ENCODE assay signal across 1 cellular context in the genomic region with DNA sequence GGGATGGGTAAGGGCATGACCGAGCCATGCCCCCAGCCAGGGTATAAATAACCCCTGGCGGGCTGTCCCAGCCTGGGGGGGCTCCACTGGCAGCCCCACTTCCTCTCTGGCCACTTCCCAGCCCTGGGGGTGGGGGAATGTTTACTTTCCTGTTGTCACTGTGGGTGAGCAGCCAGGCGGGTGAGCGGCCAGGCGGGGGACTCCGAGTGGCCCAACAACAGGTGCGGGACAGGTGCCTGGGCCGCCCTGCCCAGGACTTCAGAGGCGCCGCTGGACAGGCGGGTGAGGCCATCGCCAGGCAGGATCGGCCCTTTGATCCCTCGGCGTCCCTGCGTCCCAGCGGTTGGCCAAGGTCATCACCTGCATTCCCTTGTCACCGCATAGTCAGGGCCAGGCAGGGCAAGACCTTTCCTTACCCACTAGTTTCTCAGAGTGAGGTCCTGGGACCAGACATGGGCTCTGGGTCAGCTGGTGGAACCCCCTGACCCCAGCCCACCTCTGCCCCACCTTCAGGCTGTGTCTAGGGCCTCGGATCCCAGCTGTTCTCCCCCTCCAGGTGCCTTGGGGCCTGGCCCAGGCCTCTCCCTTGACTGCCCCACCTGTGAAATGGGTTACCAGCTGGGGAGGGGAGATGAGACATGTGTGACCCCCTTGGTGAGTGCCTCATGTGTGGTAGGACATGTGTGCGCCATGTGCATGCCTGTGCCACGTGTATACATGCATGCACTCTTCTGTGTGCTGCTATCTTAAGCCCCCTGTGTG.
TF ChIP-seq lines count a peak whose summit lies in the region.

No MANE protein-coding gene starts in this region.

TF ChIP-seq in HepG2, 621 proteins besides CTCF, POLR2A, EP300 and RAD21 (continued from another document and continues in another):
- TF ChIP-seq, protein P1, sequence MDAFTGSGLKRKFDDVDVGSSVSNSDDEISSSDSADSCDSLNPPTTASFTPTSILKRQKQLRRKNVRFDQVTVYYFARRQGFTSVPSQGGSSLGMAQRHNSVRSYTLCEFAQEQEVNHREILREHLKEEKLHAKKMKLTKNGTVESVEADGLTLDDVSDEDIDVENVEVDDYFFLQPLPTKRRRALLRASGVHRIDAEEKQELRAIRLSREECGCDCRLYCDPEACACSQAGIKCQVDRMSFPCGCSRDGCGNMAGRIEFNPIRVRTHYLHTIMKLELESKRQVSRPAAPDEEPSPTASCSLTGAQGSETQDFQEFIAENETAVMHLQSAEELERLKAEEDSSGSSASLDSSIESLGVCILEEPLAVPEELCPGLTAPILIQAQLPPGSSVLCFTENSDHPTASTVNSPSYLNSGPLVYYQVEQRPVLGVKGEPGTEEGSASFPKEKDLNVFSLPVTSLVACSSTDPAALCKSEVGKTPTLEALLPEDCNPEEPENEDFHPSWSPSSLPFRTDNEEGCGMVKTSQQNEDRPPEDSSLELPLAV (CRISPR knock-in tag; conservative IDR thresholded peaks at IDR 0.05; ENCODE audit: low read depth) = no peak
- TF ChIP-seq, protein P2, sequence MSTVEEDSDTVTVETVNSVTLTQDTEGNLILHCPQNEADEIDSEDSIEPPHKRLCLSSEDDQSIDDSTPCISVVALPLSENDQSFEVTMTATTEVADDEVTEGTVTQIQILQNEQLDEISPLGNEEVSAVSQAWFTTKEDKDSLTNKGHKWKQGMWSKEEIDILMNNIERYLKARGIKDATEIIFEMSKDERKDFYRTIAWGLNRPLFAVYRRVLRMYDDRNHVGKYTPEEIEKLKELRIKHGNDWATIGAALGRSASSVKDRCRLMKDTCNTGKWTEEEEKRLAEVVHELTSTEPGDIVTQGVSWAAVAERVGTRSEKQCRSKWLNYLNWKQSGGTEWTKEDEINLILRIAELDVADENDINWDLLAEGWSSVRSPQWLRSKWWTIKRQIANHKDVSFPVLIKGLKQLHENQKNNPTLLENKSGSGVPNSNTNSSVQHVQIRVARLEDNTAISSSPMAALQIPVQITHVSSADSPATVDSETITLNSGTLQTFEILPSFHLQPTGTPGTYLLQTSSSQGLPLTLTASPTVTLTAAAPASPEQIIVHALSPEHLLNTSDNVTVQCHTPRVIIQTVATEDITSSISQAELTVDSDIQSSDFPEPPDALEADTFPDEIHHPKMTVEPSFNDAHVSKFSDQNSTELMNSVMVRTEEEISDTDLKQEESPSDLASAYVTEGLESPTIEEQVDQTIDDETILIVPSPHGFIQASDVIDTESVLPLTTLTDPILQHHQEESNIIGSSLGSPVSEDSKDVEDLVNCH (CRISPR knock-in tag; IDR thresholded peaks at IDR 0.05) = no peak
- TF ChIP-seq ZFP36L1 (CRISPR knock-in tag; IDR thresholded peaks at IDR 0.05) (no peak), RARG (CRISPR knock-in tag; IDR thresholded peaks at IDR 0.05; ENCODE audit: low read depth) (no peak), NCOA2 (CRISPR knock-in tag; IDR thresholded peaks at IDR 0.05) (peak; percentile 98), EZH2 (conservative IDR thresholded peaks at IDR 0.05; ENCODE audit: low read depth, low read length) (no peak), GLI4 (CRISPR knock-in tag; IDR thresholded peaks at IDR 0.05; ENCODE audit: borderline replicate concordance) (peak; percentile 57; the same call in 1 of the 2 replicates), NCOR1 (IDR thresholded peaks at IDR 0.05; ENCODE audit: borderline replicate concordance, low read length) (peak; percentile 92; the same call in 1 of the 2 replicates), ZNF354B (CRISPR knock-in tag; IDR thresholded peaks at IDR 0.05) (no peak), SCMH1 (CRISPR knock-in tag; IDR thresholded peaks at IDR 0.05; ENCODE audit: borderline replicate concordance) (no peak), SATB2 (CRISPR knock-in tag; IDR thresholded peaks at IDR 0.05) (no peak), ZNF749 (CRISPR knock-in tag; IDR thresholded peaks at IDR 0.05; ENCODE audit: borderline replicate concordance) (no peak), MEF2D (CRISPR knock-in tag; IDR thresholded peaks at IDR 0.05) (peak; percentile 96), TOPORS (CRISPR knock-in tag; IDR thresholded peaks at IDR 0.05) (peak; percentile 59; the same call in 1 of the 2 replicates), CEBPG (CRISPR knock-in tag; IDR thresholded peaks at IDR 0.05) (peak; percentile 81), AGO1 (IDR thresholded peaks at IDR 0.05; ENCODE audit: low read depth, low read length, poor library complexity, severe bottlenecking) (no peak), ZNF563 (CRISPR knock-in tag; IDR thresholded peaks at IDR 0.05) (0 out of 2 replicates have a peak, but pooled peaks have one; percentile 72), IKZF4 (CRISPR knock-in tag; IDR thresholded peaks at IDR 0.05; ENCODE audit: borderline replicate concordance, low read depth, not compliant biosample characterization) (no peak), SOX6 (IDR thresholded peaks at IDR 0.05) (no peak), SOX6 (CRISPR knock-in tag; IDR thresholded peaks at IDR 0.05) (peak; percentile 98), PHB2 (IDR thresholded peaks at IDR 0.05; ENCODE audit: partially characterized antibody) (no peak), RCOR2 (CRISPR knock-in tag; IDR thresholded peaks at IDR 0.05) (peak; percentile 97), SAP130 (CRISPR knock-in tag; IDR thresholded peaks at IDR 0.05; ENCODE audit: low read depth) (peak; percentile 98), ZNF703 (CRISPR knock-in tag; IDR thresholded peaks at IDR 0.05; ENCODE audit: borderline replicate concordance) (peak; percentile 92), ZNF326 (CRISPR knock-in tag; IDR thresholded peaks at IDR 0.05; ENCODE audit: borderline replicate concordance) (0 out of 2 replicates have a peak, but pooled peaks have one; percentile 51)
- TF ChIP-seq, protein P3, sequence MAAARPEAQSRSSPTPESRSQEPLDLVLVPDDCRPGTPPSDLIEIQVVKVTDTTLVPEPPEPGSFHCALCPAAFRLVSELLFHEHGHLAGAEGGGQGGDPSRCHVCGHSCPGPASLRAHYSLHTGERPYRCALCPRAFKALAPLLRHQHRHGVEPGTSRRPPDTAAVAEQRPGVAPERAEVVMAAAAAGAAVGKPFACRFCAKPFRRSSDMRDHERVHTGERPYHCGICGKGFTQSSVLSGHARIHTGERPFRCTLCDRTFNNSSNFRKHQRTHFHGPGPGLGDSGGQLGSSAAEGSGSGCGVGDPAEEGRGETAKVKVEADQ (CRISPR knock-in tag; IDR thresholded peaks at IDR 0.05; ENCODE audit: borderline replicate concordance) = peak; percentile 88; the same call in 1 of the 2 replicates
- TF ChIP-seq, protein P4, sequence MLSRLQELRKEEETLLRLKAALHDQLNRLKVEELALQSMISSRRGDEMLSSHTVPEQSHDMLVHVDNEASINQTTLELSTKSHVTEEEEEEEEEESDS (CRISPR knock-in tag; IDR thresholded peaks at IDR 0.05; ENCODE audit: borderline replicate concordance) = no peak
- TF ChIP-seq, protein P5, sequence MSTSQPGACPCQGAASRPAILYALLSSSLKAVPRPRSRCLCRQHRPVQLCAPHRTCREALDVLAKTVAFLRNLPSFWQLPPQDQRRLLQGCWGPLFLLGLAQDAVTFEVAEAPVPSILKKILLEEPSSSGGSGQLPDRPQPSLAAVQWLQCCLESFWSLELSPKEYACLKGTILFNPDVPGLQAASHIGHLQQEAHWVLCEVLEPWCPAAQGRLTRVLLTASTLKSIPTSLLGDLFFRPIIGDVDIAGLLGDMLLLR (CRISPR knock-in tag; IDR thresholded peaks at IDR 0.05) = peak; percentile 89; the same call in 1 of the 2 replicates
- TF ChIP-seq, protein P6, sequence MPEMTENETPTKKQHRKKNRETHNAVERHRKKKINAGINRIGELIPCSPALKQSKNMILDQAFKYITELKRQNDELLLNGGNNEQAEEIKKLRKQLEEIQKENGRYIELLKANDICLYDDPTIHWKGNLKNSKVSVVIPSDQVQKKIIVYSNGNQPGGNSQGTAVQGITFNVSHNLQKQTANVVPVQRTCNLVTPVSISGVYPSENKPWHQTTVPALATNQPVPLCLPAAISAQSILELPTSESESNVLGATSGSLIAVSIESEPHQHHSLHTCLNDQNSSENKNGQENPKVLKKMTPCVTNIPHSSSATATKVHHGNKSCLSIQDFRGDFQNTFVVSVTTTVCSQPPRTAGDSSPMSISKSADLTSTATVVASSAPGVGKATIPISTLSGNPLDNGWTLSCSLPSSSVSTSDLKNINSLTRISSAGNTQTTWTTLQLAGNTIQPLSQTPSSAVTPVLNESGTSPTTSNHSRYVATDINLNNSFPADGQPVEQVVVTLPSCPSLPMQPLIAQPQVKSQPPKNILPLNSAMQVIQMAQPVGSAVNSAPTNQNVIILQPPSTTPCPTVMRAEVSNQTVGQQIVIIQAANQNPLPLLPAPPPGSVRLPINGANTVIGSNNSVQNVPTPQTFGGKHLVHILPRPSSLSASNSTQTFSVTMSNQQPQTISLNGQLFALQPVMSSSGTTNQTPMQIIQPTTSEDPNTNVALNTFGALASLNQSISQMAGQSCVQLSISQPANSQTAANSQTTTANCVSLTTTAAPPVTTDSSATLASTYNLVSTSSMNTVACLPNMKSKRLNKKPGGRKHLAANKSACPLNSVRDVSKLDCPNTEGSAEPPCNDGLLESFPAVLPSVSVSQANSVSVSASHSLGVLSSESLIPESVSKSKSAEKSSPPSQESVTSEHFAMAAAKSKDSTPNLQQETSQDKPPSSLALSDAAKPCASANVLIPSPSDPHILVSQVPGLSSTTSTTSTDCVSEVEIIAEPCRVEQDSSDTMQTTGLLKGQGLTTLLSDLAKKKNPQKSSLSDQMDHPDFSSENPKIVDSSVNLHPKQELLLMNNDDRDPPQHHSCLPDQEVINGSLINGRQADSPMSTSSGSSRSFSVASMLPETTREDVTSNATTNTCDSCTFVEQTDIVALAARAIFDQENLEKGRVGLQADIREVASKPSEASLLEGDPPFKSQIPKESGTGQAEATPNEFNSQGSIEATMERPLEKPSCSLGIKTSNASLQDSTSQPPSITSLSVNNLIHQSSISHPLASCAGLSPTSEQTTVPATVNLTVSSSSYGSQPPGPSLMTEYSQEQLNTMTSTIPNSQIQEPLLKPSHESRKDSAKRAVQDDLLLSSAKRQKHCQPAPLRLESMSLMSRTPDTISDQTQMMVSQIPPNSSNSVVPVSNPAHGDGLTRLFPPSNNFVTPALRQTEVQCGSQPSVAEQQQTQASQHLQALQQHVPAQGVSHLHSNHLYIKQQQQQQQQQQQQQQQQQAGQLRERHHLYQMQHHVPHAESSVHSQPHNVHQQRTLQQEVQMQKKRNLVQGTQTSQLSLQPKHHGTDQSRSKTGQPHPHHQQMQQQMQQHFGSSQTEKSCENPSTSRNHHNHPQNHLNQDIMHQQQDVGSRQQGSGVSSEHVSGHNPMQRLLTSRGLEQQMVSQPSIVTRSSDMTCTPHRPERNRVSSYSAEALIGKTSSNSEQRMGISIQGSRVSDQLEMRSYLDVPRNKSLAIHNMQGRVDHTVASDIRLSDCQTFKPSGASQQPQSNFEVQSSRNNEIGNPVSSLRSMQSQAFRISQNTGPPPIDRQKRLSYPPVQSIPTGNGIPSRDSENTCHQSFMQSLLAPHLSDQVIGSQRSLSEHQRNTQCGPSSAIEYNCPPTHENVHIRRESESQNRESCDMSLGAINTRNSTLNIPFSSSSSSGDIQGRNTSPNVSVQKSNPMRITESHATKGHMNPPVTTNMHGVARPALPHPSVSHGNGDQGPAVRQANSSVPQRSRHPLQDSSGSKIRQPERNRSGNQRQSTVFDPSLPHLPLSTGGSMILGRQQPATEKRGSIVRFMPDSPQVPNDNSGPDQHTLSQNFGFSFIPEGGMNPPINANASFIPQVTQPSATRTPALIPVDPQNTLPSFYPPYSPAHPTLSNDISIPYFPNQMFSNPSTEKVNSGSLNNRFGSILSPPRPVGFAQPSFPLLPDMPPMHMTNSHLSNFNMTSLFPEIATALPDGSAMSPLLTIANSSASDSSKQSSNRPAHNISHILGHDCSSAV (CRISPR knock-in tag; IDR thresholded peaks at IDR 0.05; ENCODE audit: borderline replicate concordance) = no peak
- TF ChIP-seq, protein P7, sequence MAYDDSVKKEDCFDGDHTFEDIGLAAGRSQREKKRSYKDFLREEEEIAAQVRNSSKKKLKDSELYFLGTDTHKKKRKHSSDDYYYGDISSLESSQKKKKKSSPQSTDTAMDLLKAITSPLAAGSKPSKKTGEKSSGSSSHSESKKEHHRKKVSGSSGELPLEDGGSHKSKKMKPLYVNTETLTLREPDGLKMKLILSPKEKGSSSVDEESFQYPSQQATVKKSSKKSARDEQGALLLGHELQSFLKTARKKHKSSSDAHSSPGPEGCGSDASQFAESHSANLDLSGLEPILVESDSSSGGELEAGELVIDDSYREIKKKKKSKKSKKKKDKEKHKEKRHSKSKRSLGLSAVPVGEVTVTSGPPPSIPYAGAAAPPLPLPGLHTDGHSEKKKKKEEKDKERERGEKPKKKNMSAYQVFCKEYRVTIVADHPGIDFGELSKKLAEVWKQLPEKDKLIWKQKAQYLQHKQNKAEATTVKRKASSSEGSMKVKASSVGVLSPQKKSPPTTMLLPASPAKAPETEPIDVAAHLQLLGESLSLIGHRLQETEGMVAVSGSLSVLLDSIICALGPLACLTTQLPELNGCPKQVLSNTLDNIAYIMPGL (CRISPR knock-in tag; IDR thresholded peaks at IDR 0.05; ENCODE audit: borderline replicate concordance in 1 of 2, low read depth in 1 of 2) = peak; percentile 74 to 77; a peak in 2 of 4 replicates
- TF ChIP-seq, protein P8, sequence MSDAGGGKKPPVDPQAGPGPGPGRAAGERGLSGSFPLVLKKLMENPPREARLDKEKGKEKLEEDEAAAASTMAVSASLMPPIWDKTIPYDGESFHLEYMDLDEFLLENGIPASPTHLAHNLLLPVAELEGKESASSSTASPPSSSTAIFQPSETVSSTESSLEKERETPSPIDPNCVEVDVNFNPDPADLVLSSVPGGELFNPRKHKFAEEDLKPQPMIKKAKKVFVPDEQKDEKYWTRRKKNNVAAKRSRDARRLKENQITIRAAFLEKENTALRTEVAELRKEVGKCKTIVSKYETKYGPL (CRISPR knock-in tag; IDR thresholded peaks at IDR 0.05) = no peak
- TF ChIP-seq, protein P9, sequence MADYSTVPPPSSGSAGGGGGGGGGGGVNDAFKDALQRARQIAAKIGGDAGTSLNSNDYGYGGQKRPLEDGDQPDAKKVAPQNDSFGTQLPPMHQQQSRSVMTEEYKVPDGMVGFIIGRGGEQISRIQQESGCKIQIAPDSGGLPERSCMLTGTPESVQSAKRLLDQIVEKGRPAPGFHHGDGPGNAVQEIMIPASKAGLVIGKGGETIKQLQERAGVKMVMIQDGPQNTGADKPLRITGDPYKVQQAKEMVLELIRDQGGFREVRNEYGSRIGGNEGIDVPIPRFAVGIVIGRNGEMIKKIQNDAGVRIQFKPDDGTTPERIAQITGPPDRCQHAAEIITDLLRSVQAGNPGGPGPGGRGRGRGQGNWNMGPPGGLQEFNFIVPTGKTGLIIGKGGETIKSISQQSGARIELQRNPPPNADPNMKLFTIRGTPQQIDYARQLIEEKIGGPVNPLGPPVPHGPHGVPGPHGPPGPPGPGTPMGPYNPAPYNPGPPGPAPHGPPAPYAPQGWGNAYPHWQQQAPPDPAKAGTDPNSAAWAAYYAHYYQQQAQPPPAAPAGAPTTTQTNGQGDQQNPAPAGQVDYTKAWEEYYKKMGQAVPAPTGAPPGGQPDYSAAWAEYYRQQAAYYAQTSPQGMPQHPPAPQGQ (CRISPR knock-in tag; IDR thresholded peaks at IDR 0.05; ENCODE audit: borderline replicate concordance) = peak; percentile 90; the same call in 1 of the 2 replicates
- TF ChIP-seq, protein P10, sequence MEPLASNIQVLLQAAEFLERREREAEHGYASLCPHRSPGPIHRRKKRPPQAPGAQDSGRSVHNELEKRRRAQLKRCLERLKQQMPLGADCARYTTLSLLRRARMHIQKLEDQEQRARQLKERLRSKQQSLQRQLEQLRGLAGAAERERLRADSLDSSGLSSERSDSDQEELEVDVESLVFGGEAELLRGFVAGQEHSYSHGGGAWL (CRISPR knock-in tag; IDR thresholded peaks at IDR 0.05) = peak; percentile 91
